In genomic region chr22:17257578-17257977, GRCh38 we compare ENCODE assay signal across 9 cellular contexts. TPM values are rescaled to one million over a fixed set of nuclear protein-coding genes. Genes with fewer than 3 reads are reported as not detected.
DNase-seq lines count a peak whose midpoint lies in the region; ATAC-seq, FAIRE-seq and TF ChIP-seq lines count a peak whose summit lies in the region.
"Had no signal": no experiment of that assay in that cellular context is flagged by ENCODE, and none has a peak within 500 bp of the region (broad histone marks: within the 10 kb centered on the region; RNA-seq: fewer than 3 reads in every experiment).

No MANE protein-coding gene starts in this region.

- H3K4me1 ChIP-seq in BLaER1 (peaks cover 50% of the 10 kb centered on the region), pancreas (peaks cover 0 to 27% (median 27%) of the 10 kb centered on the region in 3 donors), esophagus muscularis mucosa (peaks cover 0 to 16% (median 12%) of the 10 kb centered on the region in 4 donors)

- peaks cover 11% of the 10 kb centered on the region for H3K4me1 Mint-ChIP-seq in T-helper 17 cell

- H3K9me3 ChIP-seq in BLaER1, result no peaks in the 10 kb centered on the region
- no peaks in the 10 kb centered on the region for H3K9me3 ChIP-seq in T-helper 17 cell (ENCODE audit: control insufficient read depth, low read length, poor library complexity, severe bottlenecking)
- no peaks in the 10 kb centered on the region for H3K9me3 ChIP-seq in pancreas
- no peaks in the 10 kb centered on the region for H3K9me3 ChIP-seq in esophagus muscularis mucosa

- peak; percentile 10 for ATAC-seq in HG03103 (IDR thresholded peaks at IDR 0.05; ENCODE audit: low read depth, unreplicated experiment)
- ATAC-seq in T-helper 17 cell, result no peak
- peak; percentile 33 to 49 (median 37) for ATAC-seq in pancreas

- no peak for DNase-seq in T-helper 17 cell
- DNase-seq in pancreas, result peak in 1 of 6 donors; percentile 23
- DNase-seq in esophagus muscularis mucosa (ENCODE audit: extremely low spot score), result no peak
- DNase-seq in mesenteric fat pad (ENCODE audit: low spot score), result no peak
- DNase-seq in germinal center (ENCODE audit: low spot score), result no peak

- H3K27ac ChIP-seq in BLaER1, result peak overlapping the region; percentile 47; the same call in 1 of the 2 replicates
- H3K27ac ChIP-seq in pancreas, result peak overlapping the region; percentile 82 to 93 (median 89)
- H3K27ac ChIP-seq in esophagus muscularis mucosa (replicated peaks in 1 of 4), result peak overlapping the region in 1 of 4 donors; percentile 2

- TF ChIP-seq CTCF in pancreas (IDR thresholded peaks at IDR 0.05), result no peak
- TF ChIP-seq CTCF in esophagus muscularis mucosa (IDR thresholded peaks at IDR 0.05), result no peak

- H3K9ac ChIP-seq in BLaER1, result 0 out of 2 replicates have a peak overlapping the region, but pooled peaks have one; percentile 7

- H3K4me2 ChIP-seq in BLaER1, result peak overlapping the region; percentile 94

- in situ Hi-C loops in GM18951 (cut with MboI; ENCODE audit: low sequenced_read_pairs, unreplicated experiment), result no loop called here

- peak overlapping the region; percentile 61 for H3K4me3 Mint-ChIP-seq in T-helper 17 cell
- H3K4me3 Mint-ChIP-seq: central memory CD8-positive, alpha-beta T cell had no signal

- intact Hi-C loops in pancreas (cut with DNase I) (no loop called here), esophagus muscularis mucosa (cut with DNase I) (no loop called here)

- no peaks in the 10 kb centered on the region for H3K27me3 ChIP-seq in BLaER1
- no peaks in the 10 kb centered on the region for H3K27me3 ChIP-seq in pancreas
- H3K27me3 ChIP-seq in esophagus muscularis mucosa, result peaks cover 0 to 28% (median 0%) of the 10 kb centered on the region in 4 donors

- no peaks in the 10 kb centered on the region for H3K36me3 ChIP-seq in BLaER1
- no peaks in the 10 kb centered on the region for H3K36me3 ChIP-seq in pancreas
- H3K36me3 ChIP-seq in esophagus muscularis mucosa, result no peaks in the 10 kb centered on the region

- no peak overlapping the region for H3K4me3 ChIP-seq in BLaER1
- H3K4me3 ChIP-seq in pancreas, result peak overlapping the region; percentile 3 to 39 (median 26)
- peak overlapping the region in 1 of 4 donors; percentile 35 for H3K4me3 ChIP-seq in esophagus muscularis mucosa

- FAIRE-seq in pancreas (lab: Jason Lieb, UNC), result no peak

- peak; percentile 39 for TF ChIP-seq POLR2A in GM18951 (IDR thresholded peaks at IDR 0.05; ENCODE audit: extremely low read depth, insufficient read depth, insufficient read length)
- no peak for TF ChIP-seq POLR2A in esophagus muscularis mucosa (IDR thresholded peaks at IDR 0.05; ENCODE audit: low read depth)

- peak overlapping the region; percentile 41 for H3K27ac Mint-ChIP-seq in T-helper 17 cell

- H4K20me1 ChIP-seq in BLaER1, result no peaks in the 10 kb centered on the region

- H3K27me3 Mint-ChIP-seq in T-helper 17 cell, result no peaks in the 10 kb centered on the region
- H3K27me3 Mint-ChIP-seq: central memory CD8-positive, alpha-beta T cell had no signal

- WGBS in pancreas, 2 donors, result 2 to 8% methylated on average over 3 of the region's 3 CpGs
- 71% methylated on average over 1 of the region's 3 CpGs for WGBS in esophagus muscularis mucosa

- no peaks in the 10 kb centered on the region for H3K36me3 Mint-ChIP-seq in T-helper 17 cell (ENCODE audit: low read depth)

- TF ChIP-seq EP300 in esophagus muscularis mucosa (IDR thresholded peaks at IDR 0.05), result no peak

RNA-seq across cellular contexts. Expression of gene ADA2, which starts 38.3 kb away (rescaled TPM):
- total RNA-seq in T-helper 17 cell, result 10 to 100 TPM; 57.2 to 88.5 TPM
- 10 to 100 TPM in 2 of 6 donors, 1 to 10 TPM in 4; 1.5 to 23.8 (median 7.4) TPM for total RNA-seq in pancreas
- polyA plus RNA-seq in pancreas, result 10 to 100 TPM in 1 of 2 donors, 1 to 10 TPM in 1; 6.9 to 28.1 TPM
- total RNA-seq in esophagus muscularis mucosa, result 10 to 100 TPM in 2 of 4 donors, 1 to 10 TPM in 2; 4.9 to 24.7 (median 9.2) TPM
- total RNA-seq in mesenteric fat pad, result 12.4 TPM
